Comparison of ENCODE assay signal across 14 cellular contexts in genomic region chr3:45273681-45274515, GRCh38.
DNase-seq lines count a peak whose midpoint lies in the region; ATAC-seq and TF ChIP-seq lines count a peak whose summit lies in the region.
"Had no signal": no experiment of that assay in that cellular context is flagged by ENCODE, and none has a peak within 500 bp of the region (broad histone marks: within the 10 kb centered on the region; RNA-seq: fewer than 3 reads in every experiment).

No MANE protein-coding gene starts in this region.

- no peaks in the 10 kb centered on the region for H3K36me3 Mint-ChIP-seq in stimulated activated effector memory CD8-positive, alpha-beta T cell treated with anti-CD3 and anti-CD28 coated beads, Interleukin-12 subunit alpha, Interleukin-12 subunit beta, amount 100 ng/mL, for 72 hours
- H3K36me3 Mint-ChIP-seq: activated naive CD8-positive, alpha-beta T cell treated with anti-CD3 and anti-CD28 coated beads for 36 hours; type B pancreatic cell had no signal

- no peak overlapping the region for H3K4me3 ChIP-seq in choroid plexus epithelial cell (ENCODE audit: low read depth, low read length)

- DNase-seq in NCI-H345 (lab: John Stamatoyannopoulos, UW) (peak; percentile 4), NCI-H345 treated with DMSO at 0.1 percent for 48 hours (lab: John Stamatoyannopoulos, UW; ENCODE audit: unreplicated experiment) (no peak), NCI-H2029 (lab: John Stamatoyannopoulos, UW) (peak; percentile 43), choroid plexus epithelial cell (ENCODE audit: low read depth) (peak; percentile 2), NCI-H1048 (lab: John Stamatoyannopoulos, UW) (no peak), NCI-H2081 (lab: John Stamatoyannopoulos, UW) (no peak)
- peak in 1 of 2 donors; percentile 13 for DNase-seq in stimulated activated effector memory CD8-positive, alpha-beta T cell treated with anti-CD3 and anti-CD28 coated beads, Interleukin-12 subunit alpha, Interleukin-12 subunit beta, amount 100 ng/mL, for 72 hours (ENCODE audit: low spot score in 2 of 2)
- DNase-seq: activated naive CD8-positive, alpha-beta T cell treated with anti-CD3 and anti-CD28 coated beads for 36 hours; DND-41; NCI-H1105 treated with DMSO at 0.1 percent for 48 hours; SHP77 treated with DMSO at 0.1 percent for 48 hours; WERI-Rb-1 had no signal

- no peak for TF ChIP-seq CTCF in choroid plexus epithelial cell (conservative IDR thresholded peaks at IDR 0.05; ENCODE audit: low read depth, low read length)

- ATAC-seq in stimulated activated effector memory CD8-positive, alpha-beta T cell treated with anti-CD3 and anti-CD28 coated beads, Interleukin-12 subunit alpha, Interleukin-12 subunit beta, amount 100 ng/mL, for 72 hours: peak; percentile 26
- no peak for ATAC-seq in HG02623 (IDR thresholded peaks at IDR 0.05; ENCODE audit: unreplicated experiment)

- no peak overlapping the region for H3K4me3 Mint-ChIP-seq in stimulated activated effector memory CD8-positive, alpha-beta T cell treated with anti-CD3 and anti-CD28 coated beads, Interleukin-12 subunit alpha, Interleukin-12 subunit beta, amount 100 ng/mL, for 72 hours
- H3K4me3 Mint-ChIP-seq: activated naive CD8-positive, alpha-beta T cell treated with anti-CD3 and anti-CD28 coated beads for 36 hours; type B pancreatic cell had no signal

- H3K4me1 Mint-ChIP-seq in stimulated activated effector memory CD8-positive, alpha-beta T cell treated with anti-CD3 and anti-CD28 coated beads, Interleukin-12 subunit alpha, Interleukin-12 subunit beta, amount 100 ng/mL, for 72 hours: no peaks in the 10 kb centered on the region
- H3K4me1 Mint-ChIP-seq: activated naive CD8-positive, alpha-beta T cell treated with anti-CD3 and anti-CD28 coated beads for 36 hours had no signal

- peaks cover 4% of the 10 kb centered on the region for H3K9me3 Mint-ChIP-seq in stimulated activated effector memory CD8-positive, alpha-beta T cell treated with anti-CD3 and anti-CD28 coated beads, Interleukin-12 subunit alpha, Interleukin-12 subunit beta, amount 100 ng/mL, for 72 hours

- no peak overlapping the region for H3K27ac Mint-ChIP-seq in stimulated activated effector memory CD8-positive, alpha-beta T cell treated with anti-CD3 and anti-CD28 coated beads, Interleukin-12 subunit alpha, Interleukin-12 subunit beta, amount 100 ng/mL, for 72 hours
- H3K27ac Mint-ChIP-seq: activated naive CD8-positive, alpha-beta T cell treated with anti-CD3 and anti-CD28 coated beads for 36 hours; type B pancreatic cell had no signal

Comparison
In these comparisons a context has a peak if more than half of its experiments do, and no peak if none do; other contexts are left out.
1. DNase-seq: peak in NCI-H345 (single experiment), NCI-H2029 (single experiment) and choroid plexus epithelial cell (single experiment); none in NCI-H345 treated with DMSO at 0.1 percent for 48 hours (single experiment), NCI-H1048 (single experiment) and NCI-H2081 (0 of 2).